25 cellular contexts compared by ENCODE assay signal in the genomic region with DNA sequence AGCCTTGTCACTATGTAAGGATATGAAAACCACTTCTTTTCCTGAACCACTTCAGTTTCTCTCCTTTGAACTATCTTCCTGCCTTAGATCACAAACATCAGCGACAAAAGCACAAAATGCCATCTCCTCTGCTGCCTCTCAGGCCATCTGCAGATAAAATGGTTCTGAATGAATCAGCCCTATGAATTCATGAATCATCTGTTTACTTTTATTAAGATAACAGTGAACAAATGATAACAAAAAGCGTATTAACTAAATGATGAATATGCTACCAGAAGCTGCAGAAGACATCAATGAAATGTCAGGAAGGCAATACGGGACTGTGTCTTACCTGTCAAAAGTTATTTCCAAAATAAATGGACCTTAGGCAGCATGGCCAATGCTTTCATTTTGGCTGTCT.
DNase-seq lines count a peak whose midpoint lies in the region; ATAC-seq and TF ChIP-seq lines count a peak whose summit lies in the region.
"Had no signal": no experiment of that assay in that cellular context is flagged by ENCODE, and none has a peak within 500 bp of the region (broad histone marks: within the 10 kb centered on the region; RNA-seq: fewer than 3 reads in every experiment).

No MANE protein-coding gene starts in this region.

- no peaks in the 10 kb centered on the region for H3K9me3 ChIP-seq in endodermal cell (ENCODE audit: control insufficient read depth, low read length)
- no peaks in the 10 kb centered on the region for H3K9me3 ChIP-seq in OCI-LY7 (ENCODE audit: low read length)
- H3K9me3 ChIP-seq: tibial artery had no signal

- H3K4me1 ChIP-seq in endodermal cell (ENCODE audit: control insufficient read depth, insufficient read depth, low read length): no peaks in the 10 kb centered on the region
- no peaks in the 10 kb centered on the region for H3K4me1 ChIP-seq in OCI-LY7 (ENCODE audit: insufficient read depth, low read length, poor library complexity, severe bottlenecking)
- H3K4me1 ChIP-seq: tibial artery had no signal

- POLR2A ChIA-PET in OCI-LY7 (lab: Charles Lee): no interaction called here

- DNase-seq in EL (peak; percentile 44), NCI-H69 (lab: John Stamatoyannopoulos, UW) (peak; percentile 35), endodermal cell (no peak), mesothelial cell of epicardium (ENCODE audit: low spot score in 2 of 2, unreplicated experiment in 2 of 2) (no peak), OCI-LY7 (ENCODE audit: low spot score) (no peak), medulla oblongata (ENCODE audit: extremely low spot score) (no peak)
- no peak for DNase-seq in activated CD8-positive, alpha-beta memory T cell treated with anti-CD3 and anti-CD28 coated beads, Interleukin-2, amount 50 U/mL, for 48 hours
- DNase-seq: activated CD4-positive, alpha-beta T cell treated with anti-CD3 and anti-CD28 coated beads for 4 hours; activated CD8-positive, alpha-beta memory T cell treated with anti-CD3 and anti-CD28 coated beads, Interleukin-2, amount 10 ng/mL, durations not matched to agents 7 days and 5 days; activated naive CD4-positive, alpha-beta T cell treated with anti-CD3 and anti-CD28 coated beads, Interleukin-2, amount 50 U/mL, for 16 hours; CD4-positive, CD25-positive, alpha-beta regulatory T cell; central memory CD4-positive, alpha-beta T cell; DMS 273 treated with DMSO at 0.1 percent for 48 hours; GDM1; KG1; kidney glomerular epithelial cell; NCI-H1694; NCI-H748 treated with DMSO at 0.1 percent for 48 hours; RPMI8226; stimulated activated naive CD8-positive, alpha-beta T cell treated with anti-CD3 and anti-CD28 coated beads, Interleukin-15, amount 100 ng/mL, for 72 hours; tibial artery had no signal

- no peak overlapping the region for H2AFZ ChIP-seq in OCI-LY7 (ENCODE audit: low read length)

- no peak overlapping the region for H3K9ac ChIP-seq in endodermal cell (ENCODE audit: extremely low read depth, low read length, poor library complexity, severe bottlenecking)

- TF ChIP-seq CTCF in endodermal cell (conservative IDR thresholded peaks at IDR 0.05): no peak
- TF ChIP-seq CTCF in mesothelial cell of epicardium (IDR thresholded peaks at IDR 0.05; ENCODE audit: unreplicated experiment): no peak
- TF ChIP-seq CTCF in OCI-LY7 (conservative IDR thresholded peaks at IDR 0.05; ENCODE audit: low read length): no peak

- intact Hi-C loops in OCI-LY7 (cut with micrococcal nuclease; ENCODE audit: unreplicated experiment): no loop called here

- H4K20me1 ChIP-seq in OCI-LY7 (ENCODE audit: insufficient read depth, low read length): no peaks in the 10 kb centered on the region

- H3K79me2 ChIP-seq in OCI-LY7 (ENCODE audit: insufficient read depth, low read depth, low read length): no peaks in the 10 kb centered on the region

- H3K9me3 Mint-ChIP-seq in endodermal cell (no peaks in the 10 kb centered on the region), mesothelial cell of epicardium (peaks cover 8% of the 10 kb centered on the region)
- H3K9me3 Mint-ChIP-seq: activated T-helper 1 cell treated with anti-CD3 and anti-CD28 coated beads, Interleukin-12 subunit alpha, Interleukin-12 subunit beta, Interleukin-2, Interleukin-4 antibody, amounts not matched to agents 30 ng/mL and 10 ng/mL and 1 ng/mL, durations not matched to agents 14 hours and 24 hours and 36 hours; stimulated activated naive CD8-positive, alpha-beta T cell treated with anti-CD3 and anti-CD28 coated beads, Interleukin-15, amount 100 ng/mL, for 72 hours had no signal

- H3K4me2 ChIP-seq in OCI-LY7 (ENCODE audit: low read length): no peak overlapping the region

- peaks cover 9% of the 10 kb centered on the region for H3K4me1 Mint-ChIP-seq in endodermal cell
- peaks cover 40% of the 10 kb centered on the region for H3K4me1 Mint-ChIP-seq in mesothelial cell of epicardium
- H3K4me1 Mint-ChIP-seq: activated CD8-positive, alpha-beta memory T cell treated with anti-CD3 and anti-CD28 coated beads, Interleukin-2, amount 10 ng/mL, durations not matched to agents 7 days and 5 days; CD4-positive, CD25-positive, alpha-beta regulatory T cell; stimulated activated naive CD8-positive, alpha-beta T cell treated with anti-CD3 and anti-CD28 coated beads, Interleukin-15, amount 100 ng/mL, for 72 hours had no signal

- ATAC-seq in GM19328 (IDR thresholded peaks at IDR 0.05; ENCODE audit: unreplicated experiment): no peak
- ATAC-seq: activated CD8-positive, alpha-beta memory T cell treated with anti-CD3 and anti-CD28 coated beads, Interleukin-2, amount 10 ng/mL, durations not matched to agents 7 days and 5 days; sciatic nerve; stimulated activated naive CD8-positive, alpha-beta T cell treated with anti-CD3 and anti-CD28 coated beads, Interleukin-15, amount 100 ng/mL, for 72 hours had no signal

- CTCF ChIA-PET in OCI-LY7 (lab: Charles Lee; ENCODE audit: unreplicated experiment): no interaction called here

- H3K4me3 Mint-ChIP-seq in endodermal cell (no peak overlapping the region), mesothelial cell of epicardium (no peak overlapping the region)
- H3K4me3 Mint-ChIP-seq: activated CD8-positive, alpha-beta memory T cell treated with anti-CD3 and anti-CD28 coated beads, Interleukin-2, amount 10 ng/mL, durations not matched to agents 7 days and 5 days; activated T-helper 1 cell treated with anti-CD3 and anti-CD28 coated beads, Interleukin-12 subunit alpha, Interleukin-12 subunit beta, Interleukin-2, Interleukin-4 antibody, amounts not matched to agents 30 ng/mL and 10 ng/mL and 1 ng/mL, durations not matched to agents 14 hours and 24 hours and 36 hours; CD4-positive, CD25-positive, alpha-beta regulatory T cell; stimulated activated naive CD8-positive, alpha-beta T cell treated with anti-CD3 and anti-CD28 coated beads, Interleukin-15, amount 100 ng/mL, for 72 hours; T-helper 2 cell treated with Interferon-gamma antibody and Interleukin-4, amounts not matched to agents 5 μg/mL and 100 μg/mL, for 36 hours had no signal

- H3K36me3 ChIP-seq in endodermal cell (ENCODE audit: control insufficient read depth, insufficient read depth, low read length) (no peaks in the 10 kb centered on the region), OCI-LY7 (ENCODE audit: insufficient read depth, low read length) (no peaks in the 10 kb centered on the region)
- H3K36me3 ChIP-seq: tibial artery had no signal

- no peaks in the 10 kb centered on the region for H3K9me2 ChIP-seq in OCI-LY7 (ENCODE audit: insufficient read depth, low read length)

- whole genome bisulfite sequencing in endodermal cell (ENCODE audit: insufficient coverage in 1 of 2, insufficient read length in 1 of 2), 2 experiments: 40 to 80% methylated on average over 2 to 3 of the region's 3 CpGs

- peak overlapping the region; percentile 19 for H3K27ac ChIP-seq in endodermal cell (ENCODE audit: low read depth, low read length)
- no peak overlapping the region for H3K27ac ChIP-seq in OCI-LY7 (ENCODE audit: low read depth, low read length, poor library complexity, severe bottlenecking)
- H3K27ac ChIP-seq: tibial artery had no signal

- no peaks in the 10 kb centered on the region for H3K36me3 Mint-ChIP-seq in endodermal cell (ENCODE audit: low read depth)
- peaks cover 6% of the 10 kb centered on the region for H3K36me3 Mint-ChIP-seq in mesothelial cell of epicardium
- H3K36me3 Mint-ChIP-seq: activated CD8-positive, alpha-beta memory T cell treated with anti-CD3 and anti-CD28 coated beads, Interleukin-2, amount 10 ng/mL, durations not matched to agents 7 days and 5 days; CD4-positive, CD25-positive, alpha-beta regulatory T cell had no signal

- no peak overlapping the region for H3K4me3 ChIP-seq in endodermal cell (ENCODE audit: low read length)
- no peak overlapping the region for H3K4me3 ChIP-seq in OCI-LY7 (ENCODE audit: low read depth, low read length, poor library complexity, severe bottlenecking)
- H3K4me3 ChIP-seq: tibial artery had no signal

- no TSS peak for BruUV-seq in OCI-LY7 (replicated peaks; lab: Mats Ljungman, UMichigan)

- H3K27me3 Mint-ChIP-seq in endodermal cell (ENCODE audit: insufficient read depth) (no peaks in the 10 kb centered on the region), mesothelial cell of epicardium (ENCODE audit: low read depth) (no peaks in the 10 kb centered on the region)
- H3K27me3 Mint-ChIP-seq: activated CD8-positive, alpha-beta memory T cell treated with anti-CD3 and anti-CD28 coated beads, Interleukin-2, amount 10 ng/mL, durations not matched to agents 7 days and 5 days; CD4-positive, CD25-positive, alpha-beta regulatory T cell; stimulated activated naive CD8-positive, alpha-beta T cell treated with anti-CD3 and anti-CD28 coated beads, Interleukin-15, amount 100 ng/mL, for 72 hours had no signal

- no peak overlapping the region for H3K27ac Mint-ChIP-seq in endodermal cell
- H3K27ac Mint-ChIP-seq in mesothelial cell of epicardium: peak overlapping the region; percentile 30
- H3K27ac Mint-ChIP-seq: activated CD8-positive, alpha-beta memory T cell treated with anti-CD3 and anti-CD28 coated beads, Interleukin-2, amount 10 ng/mL, durations not matched to agents 7 days and 5 days; activated T-helper 1 cell treated with anti-CD3 and anti-CD28 coated beads, Interleukin-12 subunit alpha, Interleukin-12 subunit beta, Interleukin-2, Interleukin-4 antibody, amounts not matched to agents 30 ng/mL and 10 ng/mL and 1 ng/mL, durations not matched to agents 14 hours and 24 hours and 36 hours; CD4-positive, CD25-positive, alpha-beta regulatory T cell; stimulated activated naive CD8-positive, alpha-beta T cell treated with anti-CD3 and anti-CD28 coated beads, Interleukin-15, amount 100 ng/mL, for 72 hours; T-helper 2 cell treated with Interferon-gamma antibody and Interleukin-4, amounts not matched to agents 5 μg/mL and 100 μg/mL, for 36 hours had no signal

- H3K27me3 ChIP-seq in endodermal cell (ENCODE audit: control insufficient read depth, insufficient read depth, low read length, poor library complexity, severe bottlenecking): no peaks in the 10 kb centered on the region
- H3K27me3 ChIP-seq: tibial artery had no signal

Comparison
In these comparisons a context has a peak if more than half of its experiments do, and no peak if none do; other contexts are left out.
1. DNase-seq: peak in EL (single experiment) and NCI-H69 (single experiment); none in endodermal cell (single experiment), mesothelial cell of epicardium (0 of 2), OCI-LY7 (single experiment), activated CD8-positive, alpha-beta memory T cell treated with anti-CD3 and anti-CD28 coated beads, Interleukin-2, amount 50 U/mL, for 48 hours (single experiment) and medulla oblongata (single experiment).